ENCODE assay signal across 8 cellular contexts in the genomic region with DNA sequence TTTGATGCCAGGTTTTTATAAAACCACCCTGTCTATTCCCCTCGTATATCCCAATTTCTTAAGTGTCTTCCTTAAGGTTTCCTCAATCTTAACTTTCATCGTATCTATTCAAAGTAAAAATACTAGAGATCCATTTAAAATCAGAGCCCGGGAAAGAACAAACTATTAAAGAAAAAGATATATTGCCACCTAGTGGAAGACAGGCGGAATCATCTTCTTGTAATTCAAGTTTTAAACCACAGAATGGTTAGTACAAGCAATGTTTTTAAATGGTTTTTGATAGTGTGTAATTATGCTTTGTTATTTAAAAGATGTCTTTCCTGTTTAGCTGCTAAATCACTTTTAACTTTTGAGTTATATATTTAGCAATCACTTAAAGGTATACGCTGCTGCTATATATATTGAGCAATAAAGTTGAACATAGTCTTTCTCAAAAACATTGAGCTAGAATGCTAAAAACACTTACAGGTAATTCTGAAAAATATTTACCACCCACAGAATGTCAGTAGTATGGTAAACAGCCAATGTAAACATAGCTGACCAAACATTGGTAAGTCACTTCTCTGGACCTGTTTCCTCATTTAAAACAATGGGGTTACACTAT. TPM values are rescaled to one million over a fixed set of nuclear protein-coding genes. Genes with fewer than 3 reads are reported as not detected.
DNase-seq lines count a peak whose midpoint lies in the region; ATAC-seq and TF ChIP-seq lines count a peak whose summit lies in the region.

No MANE protein-coding gene starts in this region.

- no peaks in the 10 kb centered on the region for H3K9me2 ChIP-seq in PC-9 (ENCODE audit: insufficient read depth)

- H3K4me1 ChIP-seq in PC-9 (replicated peaks; ENCODE audit: insufficient read depth) = no peaks in the 10 kb centered on the region

- CTCF ChIA-PET in PC-9 (lab: Charles Lee) = no interaction called here

- H3K4me3 ChIP-seq in PC-9 (no peak overlapping the region), retinal pigment epithelial cell (ENCODE audit: low read length) (no peak overlapping the region)

- DNase-seq in DMS 273 treated with DMSO at 0.1 percent for 48 hours (lab: John Stamatoyannopoulos, UW) = peak; percentile 9
- no peak for DNase-seq in PC-9
- peak; percentile 15 to 34 for DNase-seq in erythroblast (lab: John Stamatoyannopoulos, UW)
- no peak for DNase-seq in retinal pigment epithelial cell (ENCODE audit: low read depth)
- DNase-seq in HPDE6-E6E7 (ENCODE audit: extremely low spot score) = no peak
- no peak for DNase-seq in amniotic stem cell (lab: John Stamatoyannopoulos, UW)

- intact Hi-C loops in PC-9 (cut with micrococcal nuclease; ENCODE audit: unreplicated experiment) = loop anchor here (5.0 kb wide), 4 partner anchors 122 to 1263 kb away; a partner anchor contains a TSS

- no peaks in the 10 kb centered on the region for H4K20me1 ChIP-seq in PC-9 (ENCODE audit: insufficient read depth)

- H3K36me3 ChIP-seq in PC-9 (ENCODE audit: low read depth) = no peaks in the 10 kb centered on the region

- no peak for TF ChIP-seq POLR2A in erythroblast (IDR thresholded peaks at IDR 0.05; ENCODE audit: low read length)

- no peak overlapping the region for H2AFZ ChIP-seq in PC-9

- POLR2A ChIA-PET in PC-9 (lab: Charles Lee; ENCODE audit: unreplicated experiment) = no interaction called here

- no peak overlapping the region for H3K27ac ChIP-seq in PC-9

- H3K4me2 ChIP-seq in PC-9 = no peak overlapping the region

- no peaks in the 10 kb centered on the region for H3K9me3 ChIP-seq in PC-9 (ENCODE audit: insufficient read depth, low read depth)

- no peaks in the 10 kb centered on the region for H3K27me3 ChIP-seq in PC-9 (ENCODE audit: insufficient read depth, low read depth)

- TF ChIP-seq CTCF in PC-9 (conservative IDR thresholded peaks at IDR 0.05) (peak; percentile 68), retinal pigment epithelial cell (conservative IDR thresholded peaks at IDR 0.05; ENCODE audit: low read depth, low read length) (peak; percentile 61)

- no peaks in the 10 kb centered on the region for H3F3A ChIP-seq in PC-9 (ENCODE audit: insufficient read depth, low read depth)

- H3K79me2 ChIP-seq in PC-9 (ENCODE audit: low read depth) = no peaks in the 10 kb centered on the region

- no TSS peak for BruUV-seq in PC-9 (replicated peaks; lab: Mats Ljungman, UMichigan)

- ATAC-seq in HG02870 (IDR thresholded peaks at IDR 0.05; ENCODE audit: unreplicated experiment) = peak; percentile 55
- ATAC-seq in HG02610 (IDR thresholded peaks at IDR 0.05; ENCODE audit: unreplicated experiment) = no peak

RNA-seq across cellular contexts. Expression of a gene that starts 18.2 kb away (rescaled TPM):
- 0.26 and 0.88 TPM in 2 replicates for total RNA-seq in PC-9 (2021)

RNA-seq across cellular contexts. Expression of a gene that starts 50.9 kb away (rescaled TPM):
- not detected in 2 replicates for total RNA-seq in PC-9 (2021)

Comparison
In these comparisons a context has a peak if more than half of its experiments do, and no peak if none do; other contexts are left out.
1. DNase-seq: peak in DMS 273 treated with DMSO at 0.1 percent for 48 hours (single experiment) and erythroblast (2 of 2); none in PC-9 (0 of 2), retinal pigment epithelial cell (single experiment), HPDE6-E6E7 (single experiment) and amniotic stem cell (single experiment).